ENCODE assay signal across 8 cellular contexts in the genomic region with DNA sequence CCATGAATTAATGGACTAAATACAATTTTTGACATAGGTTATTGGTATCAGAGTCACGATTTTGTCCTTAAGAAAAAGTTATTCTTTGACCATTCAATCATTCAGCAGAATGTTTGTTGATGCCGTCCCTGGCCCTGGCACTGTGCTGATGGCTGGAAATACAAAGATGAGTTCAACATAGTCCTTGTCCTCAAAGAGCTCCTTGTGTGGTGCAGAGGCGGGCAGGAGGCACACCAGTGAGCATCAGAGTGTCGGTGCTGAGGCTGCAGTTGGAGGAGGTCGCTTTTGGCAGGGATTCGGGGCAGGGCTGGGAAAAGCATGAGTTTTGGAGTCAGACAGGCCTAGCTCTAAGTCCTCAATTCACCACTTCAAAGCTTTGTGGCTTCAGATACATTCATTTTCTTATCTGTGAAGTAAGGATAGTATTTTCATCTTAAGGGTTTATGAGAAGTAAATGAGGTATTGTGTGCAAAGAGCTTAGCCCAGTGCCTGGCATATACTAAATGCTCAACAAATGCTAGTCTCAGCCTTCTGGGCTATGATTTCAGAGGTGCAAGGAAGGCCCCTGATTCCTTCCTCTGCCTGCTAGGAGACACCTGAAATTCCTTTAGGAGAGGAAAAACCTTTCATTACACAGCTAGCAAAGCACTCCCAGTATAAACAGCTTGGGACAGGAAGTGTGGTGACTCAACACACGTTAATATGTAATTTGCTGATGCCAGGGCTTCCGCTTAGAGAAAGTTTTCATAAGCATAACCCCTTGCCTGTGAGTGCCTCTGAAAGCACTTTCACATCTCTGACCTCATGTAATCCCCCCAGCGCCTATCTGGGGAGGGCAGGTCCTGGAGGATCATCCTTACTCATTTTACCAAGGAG.
DNase-seq lines count a peak whose midpoint lies in the region; ATAC-seq and TF ChIP-seq lines count a peak whose summit lies in the region.

No MANE protein-coding gene starts in this region.

- H3K4me3 ChIP-seq in AG04449 (ENCODE audit: low read depth, low read length), result no peak overlapping the region

- DNase-seq in AG04449 (ENCODE audit: low read depth, low spot score) (peak; percentile 36), NCI-H69 (lab: John Stamatoyannopoulos, UW) (peak; percentile 19), fibroblast of gingiva (ENCODE audit: low read depth) (peak; percentile 21), renal cortical epithelial cell (ENCODE audit: low read depth) (peak; percentile 99), HEK293T (ENCODE audit: extremely low spot score) (no peak), COLO668 (lab: John Stamatoyannopoulos, UW; ENCODE audit: unreplicated experiment) (no peak), islet precursor cell (no peak)

- ATAC-seq in GM21390 (IDR thresholded peaks at IDR 0.05; ENCODE audit: unreplicated experiment), result peak; percentile 72

- no peak for TF ChIP-seq CTCF in AG04449 (IDR thresholded peaks at IDR 0.05; ENCODE audit: insufficient read depth, low read length, missing control alignments)

- CTCF ChIA-PET in AG04449 (lab: Yijun Ruan, JAX), result interaction anchor here (0.5 to 1.9 kb wide), 7 partner anchors 9 to 267 kb away, joined by 3 to 7 read pairs (median 4); a partner anchor contains a TSS
- CTCF ChIA-PET in HEK293T (lab: Yijun Ruan, JAX), result interaction anchor here (0.8 to 2.1 kb wide), 4 partner anchors 8 to 27 kb away, joined by 3 to 6 read pairs (median 4); no protein-coding TSS in a partner anchor

- POLR2A ChIA-PET in AG04449 (lab: Yijun Ruan, JAX), result interaction anchor here (1.0 kb wide), 1 partner anchor 32 kb away, joined by 3 read pairs; no protein-coding TSS in a partner anchor
- POLR2A ChIA-PET in HEK293T (lab: Yijun Ruan, JAX), result no interaction called here

TF ChIP-seq in HEK293T, 16 proteins besides CTCF, POLR2A, EP300 and RAD21:
- TF ChIP-seq, protein P1, sequence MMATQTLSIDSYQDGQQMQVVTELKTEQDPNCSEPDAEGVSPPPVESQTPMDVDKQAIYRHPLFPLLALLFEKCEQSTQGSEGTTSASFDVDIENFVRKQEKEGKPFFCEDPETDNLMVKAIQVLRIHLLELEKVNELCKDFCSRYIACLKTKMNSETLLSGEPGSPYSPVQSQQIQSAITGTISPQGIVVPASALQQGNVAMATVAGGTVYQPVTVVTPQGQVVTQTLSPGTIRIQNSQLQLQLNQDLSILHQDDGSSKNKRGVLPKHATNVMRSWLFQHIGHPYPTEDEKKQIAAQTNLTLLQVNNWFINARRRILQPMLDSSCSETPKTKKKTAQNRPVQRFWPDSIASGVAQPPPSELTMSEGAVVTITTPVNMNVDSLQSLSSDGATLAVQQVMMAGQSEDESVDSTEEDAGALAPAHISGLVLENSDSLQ (IDR thresholded peaks at IDR 0.05), result no peak
- TF ChIP-seq FOXM1 (IDR thresholded peaks at IDR 0.05; ENCODE audit: borderline replicate concordance) (no peak), SP1 (IDR thresholded peaks at IDR 0.05) (no peak), FOXK2 (IDR thresholded peaks at IDR 0.05) (no peak), L3MBTL2 (conservative IDR thresholded peaks at IDR 0.05) (no peak), FOXA1 (IDR thresholded peaks at IDR 0.05) (no peak), CTBP1 (IDR thresholded peaks at IDR 0.05; ENCODE audit: borderline replicate concordance) (no peak), ZNF384 (IDR thresholded peaks at IDR 0.05) (no peak), SUZ12 (IDR thresholded peaks at IDR 0.05) (no peak), NFRKB (IDR thresholded peaks at IDR 0.05) (no peak), BHLHE40 (IDR thresholded peaks at IDR 0.05; ENCODE audit: borderline replicate concordance) (no peak), TARDBP (IDR thresholded peaks at IDR 0.05) (no peak), ELF4 (IDR thresholded peaks at IDR 0.05) (no peak)

Comparison
In these comparisons a context has a peak if more than half of its experiments do, and no peak if none do; other contexts are left out.
1. DNase-seq: peak in AG04449 (single experiment), NCI-H69 (single experiment), fibroblast of gingiva (single experiment) and renal cortical epithelial cell (single experiment); none in HEK293T (single experiment), COLO668 (single experiment) and islet precursor cell (single experiment).